ENCODE assay signal across 9 cellular contexts in the genomic region with DNA sequence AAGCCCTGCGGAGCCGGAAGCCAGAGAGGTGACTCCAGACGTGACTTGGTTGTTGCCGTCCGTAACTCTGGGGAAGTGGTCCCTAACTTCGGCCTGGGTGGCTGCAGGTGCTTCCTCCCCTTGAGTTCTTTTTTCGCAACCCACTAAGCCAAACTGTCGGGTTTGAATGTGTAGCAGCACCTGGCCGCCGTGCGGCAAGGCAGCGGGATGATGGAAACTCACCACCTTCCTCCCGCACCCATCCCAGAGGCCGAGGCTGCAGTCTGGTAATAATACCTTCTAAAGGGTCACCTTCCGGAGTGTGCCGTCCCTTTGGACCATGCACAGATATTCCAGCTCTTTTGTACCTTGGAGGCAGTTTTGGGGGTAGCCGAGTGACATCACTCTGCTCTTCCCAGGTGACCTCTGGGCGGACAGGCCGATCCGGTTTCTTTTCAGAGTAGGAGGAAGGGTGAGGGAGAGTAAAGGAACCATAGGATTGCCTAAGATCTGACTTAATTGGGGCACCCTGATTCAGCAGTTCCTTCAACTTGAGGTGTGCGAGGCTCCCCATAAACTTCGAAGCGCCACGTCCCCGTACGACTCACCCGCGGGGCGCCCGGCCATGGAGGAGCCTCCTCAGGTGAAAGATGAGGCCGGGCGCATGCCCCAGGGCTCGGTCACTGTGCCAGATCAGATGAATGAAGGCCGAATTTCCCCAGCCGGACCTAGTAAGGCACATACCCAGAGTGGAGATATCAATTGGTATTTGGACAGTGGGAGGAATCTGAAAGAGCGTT. TPM values are rescaled to one million over a fixed set of nuclear protein-coding genes. Genes with fewer than 3 reads are reported as not detected.
DNase-seq lines count a peak whose midpoint lies in the region; ATAC-seq and TF ChIP-seq lines count a peak whose summit lies in the region.
"Had no signal": no experiment of that assay in that cellular context is flagged by ENCODE, and none has a peak within 500 bp of the region (broad histone marks: within the 10 kb centered on the region; RNA-seq: fewer than 3 reads in every experiment).

No MANE protein-coding gene starts in this region.

- H3K27ac ChIP-seq in coronary artery (no peak overlapping the region), neural progenitor cell (no peak overlapping the region)
- no peak overlapping the region for H3K27ac ChIP-seq in CD8-positive, alpha-beta T cell (ENCODE audit: low read depth, low read length)

- no peak overlapping the region for H3K9ac ChIP-seq in neural progenitor cell

- no peaks in the 10 kb centered on the region for H3K79me2 ChIP-seq in neural progenitor cell (ENCODE audit: low read depth)

- peaks cover 14% of the 10 kb centered on the region for H3K4me1 ChIP-seq in neural progenitor cell
- H3K4me1 ChIP-seq in CD8-positive, alpha-beta T cell (ENCODE audit: insufficient read depth, low read length) = no peaks in the 10 kb centered on the region

- no peak for TF ChIP-seq CTCF in coronary artery (IDR thresholded peaks at IDR 0.05)
- no peak for TF ChIP-seq CTCF in neural progenitor cell (IDR thresholded peaks at IDR 0.05)
- no peak for TF ChIP-seq CTCF in CD8-positive, alpha-beta T cell (IDR thresholded peaks at IDR 0.05)

- no peaks in the 10 kb centered on the region for H3K36me3 ChIP-seq in neural progenitor cell
- H3K36me3 ChIP-seq in CD8-positive, alpha-beta T cell (ENCODE audit: insufficient read depth, low read length) = no peaks in the 10 kb centered on the region

- ATAC-seq in HG03520 (IDR thresholded peaks at IDR 0.05; ENCODE audit: unreplicated experiment) = peak; percentile 39
- ATAC-seq in CD8-positive, alpha-beta T cell = no peak
- ATAC-seq in activated CD8-positive, alpha-beta T cell treated with anti-CD3 and anti-CD28 coated beads, Interleukin-2, amount 10 ng/mL, durations not matched to agents 7 days and 5 days = no peak

- peak overlapping the region; percentile 100 for H3K4me2 ChIP-seq in neural progenitor cell

- H3K4me1 Mint-ChIP-seq in neural progenitor cell = peaks cover 24% of the 10 kb centered on the region
- no peaks in the 10 kb centered on the region for H3K4me1 Mint-ChIP-seq in CD8-positive, alpha-beta T cell (ENCODE audit: low read depth)
- peaks cover 4% of the 10 kb centered on the region for H3K4me1 Mint-ChIP-seq in activated CD8-positive, alpha-beta T cell treated with anti-CD3 and anti-CD28 coated beads, Interleukin-2, amount 10 ng/mL, durations not matched to agents 7 days and 5 days (ENCODE audit: low read depth)

- peaks cover 54% of the 10 kb centered on the region for H3K27me3 ChIP-seq in neural progenitor cell
- peaks cover 8% of the 10 kb centered on the region for H3K27me3 ChIP-seq in CD8-positive, alpha-beta T cell (ENCODE audit: insufficient read depth, low read length)

- H3K27me3 Mint-ChIP-seq in neural progenitor cell (ENCODE audit: insufficient read depth, low read depth) = peaks cover 34% of the 10 kb centered on the region
- peaks cover 60% of the 10 kb centered on the region for H3K27me3 Mint-ChIP-seq in CD8-positive, alpha-beta T cell (ENCODE audit: low read depth)
- H3K27me3 Mint-ChIP-seq in activated CD8-positive, alpha-beta T cell treated with anti-CD3 and anti-CD28 coated beads, Interleukin-2, amount 10 ng/mL, durations not matched to agents 7 days and 5 days (ENCODE audit: low read depth) = peaks cover 48% of the 10 kb centered on the region

- POLR2A ChIA-PET in CD8-positive, alpha-beta T cell (lab: Charles Lee) = no interaction called here
- POLR2A ChIA-PET in activated CD8-positive, alpha-beta T cell treated with anti-CD3 and anti-CD28 coated beads, Interleukin-2, amount 10 ng/mL, durations not matched to agents 7 days and 5 days (lab: Charles Lee) = no interaction called here

- H3K9me3 ChIP-seq in neural progenitor cell (ENCODE audit: low read depth) = no peaks in the 10 kb centered on the region
- H3K9me3 ChIP-seq in CD8-positive, alpha-beta T cell (ENCODE audit: low read length) = no peaks in the 10 kb centered on the region

- intact Hi-C loops in CD8-positive, alpha-beta T cell (cut with DNase I, micrococcal nuclease) = no loop called here

- H2AFZ ChIP-seq in neural progenitor cell (replicated peaks) = peak overlapping the region; percentile 98

- no peaks in the 10 kb centered on the region for H3K36me3 Mint-ChIP-seq in neural progenitor cell
- no peaks in the 10 kb centered on the region for H3K36me3 Mint-ChIP-seq in CD8-positive, alpha-beta T cell
- no peaks in the 10 kb centered on the region for H3K36me3 Mint-ChIP-seq in activated CD8-positive, alpha-beta T cell treated with anti-CD3 and anti-CD28 coated beads, Interleukin-2, amount 10 ng/mL, durations not matched to agents 7 days and 5 days (ENCODE audit: low read depth)

- H3K4me3 ChIP-seq in coronary artery = peak overlapping the region; percentile 77
- H3K4me3 ChIP-seq in neural progenitor cell = peak overlapping the region; percentile 84
- no peak overlapping the region for H3K4me3 ChIP-seq in CD8-positive, alpha-beta T cell (ENCODE audit: low read depth, low read length)

- H3K27ac Mint-ChIP-seq in neural progenitor cell = no peak overlapping the region
- no peak overlapping the region for H3K27ac Mint-ChIP-seq in CD8-positive, alpha-beta T cell
- no peak overlapping the region for H3K27ac Mint-ChIP-seq in activated CD8-positive, alpha-beta T cell treated with anti-CD3 and anti-CD28 coated beads, Interleukin-2, amount 10 ng/mL, durations not matched to agents 7 days and 5 days

- peak; percentile 22 for DNase-seq in SIG-M5 treated with dmso at 0.1 percent for 504 hours (lab: John Stamatoyannopoulos, UW; ENCODE audit: unreplicated experiment)
- DNase-seq in SIG-M5 (lab: John Stamatoyannopoulos, UW) = no peak
- DNase-seq in coronary artery (ENCODE audit: low spot score) = no peak
- peak; percentile 14 for DNase-seq in neural progenitor cell (ENCODE audit: low spot score)
- no peak for DNase-seq in pons (ENCODE audit: low spot score)
- DNase-seq in CD8-positive, alpha-beta T cell = no peak
- no peak for DNase-seq in activated CD8-positive, alpha-beta T cell treated with anti-CD3 and anti-CD28 coated beads, Interleukin-2, amount 10 ng/mL, durations not matched to agents 7 days and 5 days
- DNase-seq: DND-41 had no signal

- CTCF ChIA-PET in CD8-positive, alpha-beta T cell (lab: Charles Lee) = no interaction called here
- CTCF ChIA-PET in activated CD8-positive, alpha-beta T cell treated with anti-CD3 and anti-CD28 coated beads, Interleukin-2, amount 10 ng/mL, durations not matched to agents 7 days and 5 days (lab: Charles Lee) = no interaction called here

- H3K4me3 Mint-ChIP-seq in neural progenitor cell = peak overlapping the region; percentile 86
- no peak overlapping the region for H3K4me3 Mint-ChIP-seq in CD8-positive, alpha-beta T cell
- H3K4me3 Mint-ChIP-seq in activated CD8-positive, alpha-beta T cell treated with anti-CD3 and anti-CD28 coated beads, Interleukin-2, amount 10 ng/mL, durations not matched to agents 7 days and 5 days = no peak overlapping the region

- H3F3A ChIP-seq in neural progenitor cell (ENCODE audit: low read depth) = peaks cover 10% of the 10 kb centered on the region

- H3K9me3 Mint-ChIP-seq in neural progenitor cell = no peaks in the 10 kb centered on the region
- H3K9me3 Mint-ChIP-seq in CD8-positive, alpha-beta T cell = no peaks in the 10 kb centered on the region
- H3K9me3 Mint-ChIP-seq in activated CD8-positive, alpha-beta T cell treated with anti-CD3 and anti-CD28 coated beads, Interleukin-2, amount 10 ng/mL, durations not matched to agents 7 days and 5 days (ENCODE audit: insufficient read depth) = no peaks in the 10 kb centered on the region

- H4K20me1 ChIP-seq in neural progenitor cell (ENCODE audit: low read depth) = no peaks in the 10 kb centered on the region

RNA-seq across cellular contexts. Expression of gene KCNK1, which starts 1.0 kb away (rescaled TPM):
- 0.11 and 0.31 TPM in 2 replicates for total RNA-seq in neural progenitor cell (ENCODE audit: low replicate concordance)
- total RNA-seq in CD8-positive, alpha-beta T cell = not detected
- total RNA-seq in activated CD8-positive, alpha-beta T cell treated with anti-CD3 and anti-CD28 coated beads, Interleukin-2, amount 10 ng/mL, durations not matched to agents 7 days and 5 days = under 1 TPM in 1 of 2 experiments, not detected in 1; 0.18 TPM

Comparison
In these comparisons a context has a peak if more than half of its experiments do, and no peak if none do; other contexts are left out.
1. DNase-seq: peak in SIG-M5 treated with dmso at 0.1 percent for 504 hours (single experiment) and neural progenitor cell (single experiment); none in SIG-M5 (single experiment), coronary artery (single experiment), pons (single experiment), CD8-positive, alpha-beta T cell (0 of 7) and activated CD8-positive, alpha-beta T cell treated with anti-CD3 and anti-CD28 coated beads, Interleukin-2, amount 10 ng/mL, durations not matched to agents 7 days and 5 days (single experiment).